In genomic region chrX:124993735-124994134, GRCh38 we compare ENCODE assay signal across 25 cellular contexts. TPM values are rescaled to one million over a fixed set of nuclear protein-coding genes. Genes with fewer than 3 reads are reported as not detected.
DNase-seq lines count a peak whose midpoint lies in the region; ATAC-seq, FAIRE-seq and TF ChIP-seq lines count a peak whose summit lies in the region.
"Had no signal": no experiment of that assay in that cellular context is flagged by ENCODE, and none has a peak within 500 bp of the region (broad histone marks: within the 10 kb centered on the region; RNA-seq: fewer than 3 reads in every experiment).

No MANE protein-coding gene starts in this region.

- no peak overlapping the region for H3K4me3 Mint-ChIP-seq in activated CD4-positive, alpha-beta T cell treated with anti-CD3 and anti-CD28 coated beads for 36 hours
- no peak overlapping the region for H3K4me3 Mint-ChIP-seq in astrocyte (ENCODE audit: unreplicated experiment)
- no peak overlapping the region for H3K4me3 Mint-ChIP-seq in stimulated activated effector memory CD8-positive, alpha-beta T cell treated with anti-CD3 and anti-CD28 coated beads, Interleukin-12 subunit alpha, Interleukin-12 subunit beta, amount 100 ng/mL, for 72 hours
- H3K4me3 Mint-ChIP-seq: CD14-positive monocyte; CD4-positive, alpha-beta memory T cell; CD4-positive, CD25-positive, alpha-beta regulatory T cell; CD8-positive, alpha-beta memory T cell had no signal

- no TSS peak for BruUV-seq in A673 (replicated peaks; lab: Mats Ljungman, UMichigan)

- FAIRE-seq in GM12891 (lab: Jason Lieb, UNC) = peak; percentile 74
- FAIRE-seq in astrocyte (lab: Jason Lieb, UNC) = peak; percentile 45
- FAIRE-seq: A549, D721Med, G401.6, GM12892, GM18507 had no signal

- H3K27me3 Mint-ChIP-seq in activated CD4-positive, alpha-beta T cell treated with anti-CD3 and anti-CD28 coated beads for 36 hours = no peaks in the 10 kb centered on the region
- no peaks in the 10 kb centered on the region for H3K27me3 Mint-ChIP-seq in astrocyte (ENCODE audit: low read depth, unreplicated experiment)
- H3K27me3 Mint-ChIP-seq: CD4-positive, alpha-beta memory T cell; CD4-positive, CD25-positive, alpha-beta regulatory T cell had no signal

- H3K4me1 ChIP-seq in astrocyte (ENCODE audit: insufficient read depth, low read length) (no peaks in the 10 kb centered on the region), A673 (ENCODE audit: insufficient read depth, low read length, poor library complexity, severe bottlenecking) (no peaks in the 10 kb centered on the region)
- H3K4me1 ChIP-seq: A549, BE2C, BLaER1 had no signal

- no peaks in the 10 kb centered on the region for H4K20me1 ChIP-seq in astrocyte (ENCODE audit: insufficient read depth, low read length)
- H4K20me1 ChIP-seq: BLaER1 had no signal

- POLR2A ChIA-PET in activated CD4-positive, alpha-beta T cell treated with anti-CD3 and anti-CD28 coated beads for 36 hours (lab: Charles Lee) = no interaction called here
- POLR2A ChIA-PET in A673 (lab: Charles Lee; ENCODE audit: low non-redundant PET) = no interaction called here

- no peak for TF ChIP-seq CTCF in astrocyte (IDR thresholded peaks at IDR 0.05; ENCODE audit: insufficient read depth, low read depth, low read length)
- TF ChIP-seq CTCF in A673 (conservative IDR thresholded peaks at IDR 0.05; ENCODE audit: low read depth, low read length) = no peak

- no peak overlapping the region for H3K9ac ChIP-seq in astrocyte (ENCODE audit: low read length)
- H3K9ac ChIP-seq: BLaER1 had no signal

- TF ChIP-seq POLR2A in GM12891 (IDR thresholded peaks at IDR 0.05; ENCODE audit: low read depth, low read length) = no peak

- H3K4me3 ChIP-seq in astrocyte (ENCODE audit: insufficient read depth, low read depth, low read length) = no peak overlapping the region
- no peak overlapping the region for H3K4me3 ChIP-seq in A673 (ENCODE audit: low read depth, low read length, poor library complexity, severe bottlenecking)
- H3K4me3 ChIP-seq: A549, BLaER1 had no signal

- H3K27ac ChIP-seq in astrocyte (ENCODE audit: low read depth, low read length) = no peak overlapping the region
- H3K27ac ChIP-seq in A673 (ENCODE audit: low read depth, low read length, poor library complexity, severe bottlenecking) = no peak overlapping the region
- H3K27ac ChIP-seq: 22Rv1, A549, BLaER1 had no signal

- H3K27me3 ChIP-seq in astrocyte (ENCODE audit: insufficient read depth, low read length) (no peaks in the 10 kb centered on the region), A673 (replicated peaks; ENCODE audit: insufficient read depth, low read depth, low read length, poor library complexity) (no peaks in the 10 kb centered on the region)
- H3K27me3 ChIP-seq: BE2C had no signal

- no peaks in the 10 kb centered on the region for H3K79me2 ChIP-seq in astrocyte (ENCODE audit: insufficient read depth, low read length)

- H3K27ac Mint-ChIP-seq in activated CD4-positive, alpha-beta T cell treated with anti-CD3 and anti-CD28 coated beads for 36 hours = no peak overlapping the region
- no peak overlapping the region for H3K27ac Mint-ChIP-seq in astrocyte (ENCODE audit: unreplicated experiment)
- H3K27ac Mint-ChIP-seq in stimulated activated effector memory CD8-positive, alpha-beta T cell treated with anti-CD3 and anti-CD28 coated beads, Interleukin-12 subunit alpha, Interleukin-12 subunit beta, amount 100 ng/mL, for 72 hours = no peak overlapping the region
- H3K27ac Mint-ChIP-seq: CD14-positive monocyte; CD4-positive, alpha-beta memory T cell; CD4-positive, CD25-positive, alpha-beta regulatory T cell; CD8-positive, alpha-beta memory T cell had no signal

- H3K36me3 Mint-ChIP-seq in activated CD4-positive, alpha-beta T cell treated with anti-CD3 and anti-CD28 coated beads for 36 hours (ENCODE audit: low read depth) = no peaks in the 10 kb centered on the region
- H3K36me3 Mint-ChIP-seq in astrocyte (ENCODE audit: low read depth, unreplicated experiment) = no peaks in the 10 kb centered on the region
- no peaks in the 10 kb centered on the region for H3K36me3 Mint-ChIP-seq in stimulated activated effector memory CD8-positive, alpha-beta T cell treated with anti-CD3 and anti-CD28 coated beads, Interleukin-12 subunit alpha, Interleukin-12 subunit beta, amount 100 ng/mL, for 72 hours
- H3K36me3 Mint-ChIP-seq: CD14-positive monocyte; CD4-positive, alpha-beta memory T cell; CD4-positive, CD25-positive, alpha-beta regulatory T cell; CD8-positive, alpha-beta memory T cell had no signal

- DNase-seq in activated CD4-positive, alpha-beta T cell treated with anti-CD3 and anti-CD28 coated beads for 36 hours = no peak
- no peak for DNase-seq in activated CD4-positive, alpha-beta T cell treated with anti-CD3 and anti-CD28 coated beads, Interleukin-2, amount 50 U/mL, for 48 hours
- no peak for DNase-seq in GM12891 (ENCODE audit: insufficient read length, low spot score)
- DNase-seq in astrocyte (ENCODE audit: low read depth) = no peak
- DNase-seq in stimulated activated effector memory CD8-positive, alpha-beta T cell treated with anti-CD3 and anti-CD28 coated beads, Interleukin-12 subunit alpha, Interleukin-12 subunit beta, amount 100 ng/mL, for 72 hours (ENCODE audit: low spot score in 2 of 2) = no peak
- no peak for DNase-seq in A673 (ENCODE audit: low spot score)
- DNase-seq: ACHN; BE2C; C1 segment of cervical spinal cord; CD4-positive, alpha-beta memory T cell; CD4-positive, CD25-positive, alpha-beta regulatory T cell; CD8-positive, alpha-beta memory T cell; COR-L47; DMS79 treated with DMSO at 0.1 percent for 48 hours; GF-D8 had no signal

- no peaks in the 10 kb centered on the region for H3K4me1 Mint-ChIP-seq in activated CD4-positive, alpha-beta T cell treated with anti-CD3 and anti-CD28 coated beads for 36 hours
- H3K4me1 Mint-ChIP-seq in astrocyte (ENCODE audit: low read depth, unreplicated experiment) = no peaks in the 10 kb centered on the region
- H3K4me1 Mint-ChIP-seq in stimulated activated effector memory CD8-positive, alpha-beta T cell treated with anti-CD3 and anti-CD28 coated beads, Interleukin-12 subunit alpha, Interleukin-12 subunit beta, amount 100 ng/mL, for 72 hours = no peaks in the 10 kb centered on the region
- H3K4me1 Mint-ChIP-seq: CD14-positive monocyte; CD4-positive, alpha-beta memory T cell; CD4-positive, CD25-positive, alpha-beta regulatory T cell; CD8-positive, alpha-beta memory T cell had no signal

- no peak overlapping the region for H2AFZ ChIP-seq in astrocyte (ENCODE audit: low read depth, low read length)

- H3K4me2 ChIP-seq in astrocyte (ENCODE audit: low read length) = no peak overlapping the region
- H3K4me2 ChIP-seq: A549, BLaER1 had no signal

- intact Hi-C loops in activated CD4-positive, alpha-beta T cell treated with anti-CD3 and anti-CD28 coated beads for 36 hours (cut with DNase I, micrococcal nuclease) = no loop called here
- intact Hi-C loops in A673 (cut with micrococcal nuclease; ENCODE audit: unreplicated experiment) = no loop called here

- CTCF ChIA-PET in activated CD4-positive, alpha-beta T cell treated with anti-CD3 and anti-CD28 coated beads for 36 hours (lab: Charles Lee) = no interaction called here
- CTCF ChIA-PET in A673 (lab: Charles Lee) = no interaction called here

- H3K9me3 ChIP-seq in astrocyte (ENCODE audit: insufficient read depth, low read depth, low read length) (no peaks in the 10 kb centered on the region), A673 (ENCODE audit: low read depth, low read length, poor library complexity, severe bottlenecking) (no peaks in the 10 kb centered on the region)
- H3K9me3 ChIP-seq: A549, BE2C, BLaER1 had no signal

- peak; percentile 61 for ATAC-seq in activated CD4-positive, alpha-beta T cell treated with anti-CD3 and anti-CD28 coated beads for 36 hours
- ATAC-seq in stimulated activated effector memory CD8-positive, alpha-beta T cell treated with anti-CD3 and anti-CD28 coated beads, Interleukin-12 subunit alpha, Interleukin-12 subunit beta, amount 100 ng/mL, for 72 hours = peak; percentile 82
- no peak for ATAC-seq in GM18873 (IDR thresholded peaks at IDR 0.05; ENCODE audit: low FRiP score, unreplicated experiment)
- ATAC-seq: A549 had no signal

- H3K36me3 ChIP-seq in astrocyte (ENCODE audit: insufficient read depth, low read length) = no peaks in the 10 kb centered on the region
- no peaks in the 10 kb centered on the region for H3K36me3 ChIP-seq in A673 (ENCODE audit: insufficient read depth, low read length, poor library complexity, severe bottlenecking)
- H3K36me3 ChIP-seq: BE2C, BLaER1 had no signal

- H3K9me3 Mint-ChIP-seq in activated CD4-positive, alpha-beta T cell treated with anti-CD3 and anti-CD28 coated beads for 36 hours (ENCODE audit: low read depth) = no peaks in the 10 kb centered on the region
- H3K9me3 Mint-ChIP-seq in astrocyte (ENCODE audit: unreplicated experiment) = no peaks in the 10 kb centered on the region
- no peaks in the 10 kb centered on the region for H3K9me3 Mint-ChIP-seq in stimulated activated effector memory CD8-positive, alpha-beta T cell treated with anti-CD3 and anti-CD28 coated beads, Interleukin-12 subunit alpha, Interleukin-12 subunit beta, amount 100 ng/mL, for 72 hours

TF ChIP-seq in GM12891, 5 proteins besides CTCF, POLR2A, EP300 and RAD21:
- TF ChIP-seq TAF1 (IDR thresholded peaks at IDR 0.05; ENCODE audit: low read depth, low read length) (no peak), PAX5 (IDR thresholded peaks at IDR 0.05; ENCODE audit: insufficient read depth, low read length, severe bottlenecking) (no peak), SPI1 (IDR thresholded peaks at IDR 0.05; ENCODE audit: low read depth, low read length) (no peak), POU2F2 (IDR thresholded peaks at IDR 0.05; ENCODE audit: low read depth, low read length) (no peak), POLR2AphosphoS5 (IDR thresholded peaks at IDR 0.05; ENCODE audit: low read depth, low read length) (no peak)

RNA-seq across cellular contexts. Expression of gene TENM1, which starts 30.1 kb away (rescaled TPM):
- total RNA-seq in activated CD4-positive, alpha-beta T cell treated with anti-CD3 and anti-CD28 coated beads for 36 hours = under 1 TPM; 0.23 to 0.35 TPM
- polyA plus RNA-seq in GM12891 (2012; ENCODE audit: low read depth, missing spikeins) = not detected
- total RNA-seq in astrocyte = 0.50 and 0.52 TPM in 2 replicates
- 20.9 and 21.4 TPM in 2 replicates for total RNA-seq in A673 (2021)
- polyA plus RNA-seq: AG04450 had no signal

Comparison
In these comparisons a context has a peak if more than half of its experiments do, and no peak if none do; other contexts are left out.
1. RNA of gene TENM1, which starts 30.1 kb away (total RNA-seq): 20.9 to 21.4 TPM in A673; 0.50 to 0.52 TPM in astrocyte and 0.23 to 0.35 TPM in activated CD4-positive, alpha-beta T cell treated with anti-CD3 and anti-CD28 coated beads for 36 hours; every median in the first group is over 10 times any median in the second.